Comparison of ENCODE assay signal across 26 cellular contexts in the genomic region with DNA sequence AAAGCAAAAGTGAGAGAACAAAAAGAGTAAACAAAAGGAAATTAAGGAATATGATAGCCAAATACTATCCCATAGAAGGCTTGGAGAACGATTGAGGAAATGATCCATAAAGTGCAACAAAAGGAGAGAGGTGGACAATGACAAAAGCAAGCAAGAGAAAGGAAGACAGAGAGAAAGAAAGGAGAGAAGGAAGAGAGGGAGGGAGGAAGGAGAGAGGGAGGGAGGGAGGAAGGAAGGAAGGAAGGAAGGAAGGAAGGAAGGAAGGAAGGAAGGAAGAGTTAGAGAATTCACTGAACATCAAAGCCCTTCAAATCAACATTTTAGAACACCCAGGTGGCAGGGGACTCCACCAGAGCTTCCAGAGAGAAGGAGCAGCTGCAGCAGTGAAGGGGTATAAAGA.
"Had no signal": no experiment of that assay in that cellular context is flagged by ENCODE, and none has a peak within 500 bp of the region (broad histone marks: within the 10 kb centered on the region; RNA-seq: fewer than 3 reads in every experiment).

No MANE protein-coding gene starts in this region.

- DNase-seq: islet precursor cell; left ventricle myocardium inferior; mesendoderm; naive B cell; nucleus accumbens; pancreas; retina; right cardiac atrium; sigmoid colon; small intestine; stimulated activated CD4-positive, alpha-beta T cell treated with anti-CD3 and anti-CD28 coated beads, Interleukin-1b, Interleukin-23, amount 100 ng/mL, for 48 hours; stimulated activated CD4-positive, alpha-beta T cell treated with anti-CD3 and anti-CD28 coated beads, Interleukin-2, amount 100 ng/mL, for 48 hours; stimulated activated CD4-positive, alpha-beta T cell treated with anti-CD3 and anti-CD28 coated beads, Interleukin-4, amount 100 ng/mL, for 4 hours; stimulated activated CD8-positive, alpha-beta memory T cell treated with anti-CD3 and anti-CD28 coated beads, Interleukin-4, amount 100 ng/mL, for 48 hours; stimulated activated naive CD4-positive, alpha-beta T cell treated with Interleukin-2 at 50 U/mL for 16 hours; trophoblast cell; upper lobe of right lung had no signal

- FAIRE-seq: pancreas, small intestine, urothelium cell line had no signal

- H3K79me2 ChIP-seq: hepatocyte had no signal

- H3K27ac ChIP-seq: left ventricle myocardium inferior, pancreas, prostate gland, sigmoid colon, suprapubic skin, thoracic aorta, tibial artery, upper lobe of right lung had no signal

- H3K4me1 ChIP-seq: pancreas, suprapubic skin, upper lobe of right lung had no signal

- H3K4me2 ChIP-seq: hepatocyte had no signal

- H3K36me3 ChIP-seq: left ventricle myocardium inferior, pancreas, prostate gland, sigmoid colon, suprapubic skin, thoracic aorta, tibial artery, upper lobe of right lung had no signal

- H3K9me3 ChIP-seq: left ventricle myocardium inferior, pancreas, prostate gland, sigmoid colon, suprapubic skin, thoracic aorta, tibial artery, upper lobe of right lung had no signal

- H2AFZ ChIP-seq: hepatocyte had no signal

- ATAC-seq: natural killer cell treated with Interleukin-12 subunit alpha and Interleukin-12 subunit beta and Interleukin-15 and Interleukin-18, amount 100 ng/mL, for 72 hours; pancreas; right cardiac atrium; stimulated activated memory B cell treated with anti-CD40 and anti-IgM and Interleukin-4, amounts not matched to agents 10 μg/mL and 1 μg/mL and 100 μg/mL, for 72 hours; upper lobe of right lung had no signal

- H3K27me3 ChIP-seq: hepatocyte, pancreas, sigmoid colon, suprapubic skin, tibial artery had no signal

- H3K4me3 ChIP-seq: hepatocyte, left ventricle myocardium inferior, lung, pancreas, prostate gland, sigmoid colon, suprapubic skin, thoracic aorta, tibial artery, upper lobe of right lung had no signal
